ENCODE assay signal across 11 cellular contexts in the genomic region with DNA sequence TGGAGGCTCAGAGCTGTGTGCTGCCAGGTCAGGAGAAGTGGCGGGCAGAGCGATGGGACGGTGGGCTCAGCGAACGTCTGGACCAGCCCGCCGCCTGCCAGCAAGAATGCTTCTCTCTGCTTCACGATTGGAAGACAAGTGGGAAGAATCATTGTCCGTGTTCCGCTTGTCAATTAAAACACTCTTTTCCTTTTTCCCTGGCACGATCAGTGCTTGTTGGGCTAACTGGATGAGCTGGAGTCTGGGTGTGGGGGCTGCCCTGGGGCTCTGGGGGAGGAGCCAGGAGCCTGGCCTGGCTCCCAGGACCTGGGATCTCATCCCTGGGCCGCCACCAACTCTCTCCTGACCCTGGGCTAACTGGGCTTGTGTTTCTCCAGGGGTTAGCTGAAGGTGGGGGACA. TPM values are rescaled to one million over a fixed set of nuclear protein-coding genes. Genes with fewer than 3 reads are reported as not detected.
DNase-seq lines count a peak whose midpoint lies in the region; ATAC-seq and TF ChIP-seq lines count a peak whose summit lies in the region.
"Had no signal": no experiment of that assay in that cellular context is flagged by ENCODE, and none has a peak within 500 bp of the region (broad histone marks: within the 10 kb centered on the region; RNA-seq: fewer than 3 reads in every experiment).

No MANE protein-coding gene starts in this region.

- peaks cover 52% of the 10 kb centered on the region for H3K4me1 ChIP-seq in left ventricle myocardium inferior
- H3K4me1 ChIP-seq in vagina, result peaks cover 43% of the 10 kb centered on the region

- DNase-seq in left ventricle myocardium inferior, result no peak
- DNase-seq in left ventricle myocardium superior, result no peak
- DNase-seq in coronary artery (ENCODE audit: low spot score), result no peak
- peak; percentile 47 for DNase-seq in myocyte (ENCODE audit: low read depth)
- no peak for DNase-seq in vagina (ENCODE audit: extremely low spot score in 2 of 2)
- DNase-seq in NCI-H1092 treated with DMSO at 0.1 percent for 48 hours (lab: John Stamatoyannopoulos, UW), result no peak
- DNase-seq in pons (ENCODE audit: low spot score), result no peak
- DNase-seq: activated gamma-delta T cell, NCI-H1417 had no signal

- H3K27ac ChIP-seq in left ventricle myocardium inferior (replicated peaks) (peak overlapping the region; percentile 89), coronary artery (peak overlapping the region; percentile 94 to 98), vagina (peak overlapping the region; percentile 90)

- H3K27me3 ChIP-seq in left ventricle myocardium inferior (ENCODE audit: low read depth) (peaks cover 33% of the 10 kb centered on the region), vagina (no peaks in the 10 kb centered on the region)

- intact Hi-C loops in left ventricle myocardium inferior (cut with micrococcal nuclease) (no loop called here), left ventricle myocardium superior (cut with micrococcal nuclease) (no loop called here), vagina (cut with DNase I) (loop anchor here (2.0 to 5.0 kb wide), 3 partner anchors 89 to 186 kb away; no protein-coding TSS in a partner anchor)

- TF ChIP-seq CTCF in left ventricle myocardium inferior (IDR thresholded peaks at IDR 0.05; ENCODE audit: borderline replicate concordance) (no peak), coronary artery (IDR thresholded peaks at IDR 0.05) (no peak), vagina (IDR thresholded peaks at IDR 0.05) (no peak)

- H3K4me3 ChIP-seq in left ventricle myocardium inferior, result peak overlapping the region; percentile 80
- peak overlapping the region; percentile 84 for H3K4me3 ChIP-seq in coronary artery
- H3K4me3 ChIP-seq in vagina, result peak overlapping the region; percentile 66 to 95

- no peaks in the 10 kb centered on the region for H3K36me3 ChIP-seq in left ventricle myocardium inferior
- H3K36me3 ChIP-seq in vagina, result no peaks in the 10 kb centered on the region

- TF ChIP-seq POLR2A in vagina (IDR thresholded peaks at IDR 0.05), result no peak

- ATAC-seq in left ventricle myocardium superior (no peak), GM18909 (IDR thresholded peaks at IDR 0.05; ENCODE audit: poor library complexity, unreplicated experiment) (no peak)

- H3K9me3 ChIP-seq in left ventricle myocardium inferior (replicated peaks) (no peaks in the 10 kb centered on the region), vagina (no peaks in the 10 kb centered on the region)

RNA-seq across cellular contexts. Expression of gene COL5A1, which starts 1.7 kb away (rescaled TPM):
- 13.9 TPM for total RNA-seq in left ventricle myocardium inferior
- total RNA-seq in left ventricle myocardium superior, result 14.8 TPM
- total RNA-seq in myocyte, result 91.0 and 129 TPM in 2 replicates
- 910 TPM for polyA plus RNA-seq in myocyte (2012)
- total RNA-seq in vagina, result 36.6 TPM
- total RNA-seq: B cell had no signal
